In genomic region chr3:50520849-50521248, GRCh38 we compare ENCODE assay signal across 15 cellular contexts.
"Had no signal": no experiment of that assay in that cellular context is flagged by ENCODE, and none has a peak within 500 bp of the region (broad histone marks: within the 10 kb centered on the region; RNA-seq: fewer than 3 reads in every experiment).

No MANE protein-coding gene starts in this region.

- H3K27ac ChIP-seq: cardiac muscle cell, esophagus squamous epithelium, upper lobe of left lung had no signal

- H3K27me3 ChIP-seq: cardiac muscle cell, upper lobe of left lung had no signal

- ATAC-seq: left colon; naive thymus-derived CD8-positive, alpha-beta T cell; right cardiac atrium; stimulated activated naive B cell treated with anti-CD40 and anti-IgM and Interleukin-4, amounts not matched to agents 10 μg/mL and 1 μg/mL and 100 μg/mL, for 72 hours had no signal

- H3K4me3 Mint-ChIP-seq: activated CD4-positive, alpha-beta memory T cell treated with anti-CD3 and anti-CD28 coated beads, Interleukin-2, amount 10 ng/mL, durations not matched to agents 7 days and 5 days; naive thymus-derived CD8-positive, alpha-beta T cell; stimulated activated naive B cell treated with anti-CD40 and anti-IgM and Interleukin-4, amounts not matched to agents 10 μg/mL and 1 μg/mL and 100 μg/mL, for 72 hours had no signal

- H3K4me3 ChIP-seq: cardiac muscle cell, esophagus squamous epithelium, lung, smooth muscle cell, upper lobe of left lung had no signal

- H3K36me3 ChIP-seq: cardiac muscle cell, esophagus squamous epithelium, upper lobe of left lung had no signal

- H3K36me3 Mint-ChIP-seq: naive thymus-derived CD8-positive, alpha-beta T cell; stimulated activated naive B cell treated with anti-CD40 and anti-IgM and Interleukin-4, amounts not matched to agents 10 μg/mL and 1 μg/mL and 100 μg/mL, for 72 hours had no signal

- H3K9me3 ChIP-seq: esophagus squamous epithelium, upper lobe of left lung had no signal

- H3K9me3 Mint-ChIP-seq: activated CD4-positive, alpha-beta memory T cell treated with anti-CD3 and anti-CD28 coated beads, Interleukin-2, amount 10 ng/mL, durations not matched to agents 7 days and 5 days; naive thymus-derived CD8-positive, alpha-beta T cell; stimulated activated naive B cell treated with anti-CD40 and anti-IgM and Interleukin-4, amounts not matched to agents 10 μg/mL and 1 μg/mL and 100 μg/mL, for 72 hours had no signal

- H3K27ac Mint-ChIP-seq: activated CD4-positive, alpha-beta memory T cell treated with anti-CD3 and anti-CD28 coated beads, Interleukin-2, amount 10 ng/mL, durations not matched to agents 7 days and 5 days; progenitor cell of endocrine pancreas; stimulated activated naive B cell treated with anti-CD40 and anti-IgM and Interleukin-4, amounts not matched to agents 10 μg/mL and 1 μg/mL and 100 μg/mL, for 72 hours had no signal

- DNase-seq: activated CD4-positive, alpha-beta memory T cell treated with anti-CD3 and anti-CD28 coated beads, Interleukin-2, amount 10 ng/mL, durations not matched to agents 7 days and 5 days; activated gamma-delta T cell; activated T-cell treated with anti-CD3 and anti-CD28 coated beads, Interleukin-2, amount 50 U/mL, for 48 hours; esophagus squamous epithelium; foreskin fibroblast; left colon; naive thymus-derived CD8-positive, alpha-beta T cell; occipital lobe; right cardiac atrium; stimulated activated naive B cell treated with anti-CD40 and anti-IgM and Interleukin-4, amounts not matched to agents 10 μg/mL and 1 μg/mL and 100 μg/mL, for 72 hours; upper lobe of left lung had no signal
